14 cellular contexts compared by ENCODE assay signal in genomic region chr10:49189422-49189821, GRCh38. TPM values are rescaled to one million over a fixed set of nuclear protein-coding genes. Genes with fewer than 3 reads are reported as not detected.
DNase-seq lines count a peak whose midpoint lies in the region; ATAC-seq and TF ChIP-seq lines count a peak whose summit lies in the region.
"Had no signal": no experiment of that assay in that cellular context is flagged by ENCODE, and none has a peak within 500 bp of the region (broad histone marks: within the 10 kb centered on the region; RNA-seq: fewer than 3 reads in every experiment).

No MANE protein-coding gene starts in this region.

- H3K9me3 Mint-ChIP-seq in activated B cell treated with CpG ODN at 0.5 μM for 24 hours (no peaks in the 10 kb centered on the region), memory B cell (peaks cover 4% of the 10 kb centered on the region)

- 91% methylated on average over 6 of the region's 6 CpGs for WGBS in heart right ventricle, 2 donors
- WGBS in upper lobe of left lung, 2 donors: 86 to 100% methylated on average over 5 to 6 of the region's 6 CpGs

- DNase-seq in heart right ventricle (no peak), right atrium auricular region (ENCODE audit: low spot score) (no peak), activated B cell treated with CpG ODN at 0.5 μM for 24 hours (no peak), memory B cell (ENCODE audit: low spot score in 2 of 2) (no peak), upper lobe of left lung (no peak), AG08396 (ENCODE audit: low spot score) (no peak), osteoblast (ENCODE audit: insufficient read length, low spot score, missing footprints) (no peak)
- DNase-seq: nucleus accumbens, testis had no signal

- H3K27ac ChIP-seq in heart right ventricle (peak overlapping the region in 6 of 10 donors; percentile 73 to 88 (median 84)), right atrium auricular region (no peak overlapping the region), upper lobe of left lung (peak overlapping the region; percentile 23 to 79 (median 72)), osteoblast (ENCODE audit: low read depth, low read length) (no peak overlapping the region)
- H3K27ac ChIP-seq: colonic mucosa, testis had no signal

- ATAC-seq in heart right ventricle (no peak), activated B cell treated with CpG ODN at 0.5 μM for 24 hours (ENCODE audit: low read depth) (no peak), memory B cell (ENCODE audit: low read depth) (no peak), upper lobe of left lung (ENCODE audit: low FRiP score in 2 of 2) (peak in 1 of 2 donors; percentile 9)
- ATAC-seq in activated CD4-positive, CD25-positive, alpha-beta regulatory T cell treated with anti-CD3 and anti-CD28 coated beads, Interleukin-2, amount 50 U/mL, for 24 hours: no peak

- no peaks in the 10 kb centered on the region for H3K36me3 Mint-ChIP-seq in activated B cell treated with CpG ODN at 0.5 μM for 24 hours (ENCODE audit: low read depth)
- H3K36me3 Mint-ChIP-seq in memory B cell: peaks cover 4% of the 10 kb centered on the region

- no peak overlapping the region for H3K4me2 ChIP-seq in osteoblast (ENCODE audit: insufficient read depth, low read length)

- H2AFZ ChIP-seq in osteoblast (ENCODE audit: low read length): no peak overlapping the region

- intact Hi-C loops in heart right ventricle (cut with DNase I): loop anchor here in 5 of 10 donors (5.0 to 10.0 kb wide), 2 partner anchors 103 to 105 kb away; partner anchors contain the start of gene C10orf71 (in 3 of the 5)
- intact Hi-C loops in activated B cell treated with CpG ODN at 0.5 μM for 24 hours (cut with micrococcal nuclease): loop anchor here (5.0 kb wide), 2 partner anchors 348 to 882 kb away; partner anchors contain the start of genes ERCC6 and MAPK8

- peak overlapping the region; percentile 93 for H3K27ac Mint-ChIP-seq in activated B cell treated with CpG ODN at 0.5 μM for 24 hours
- peak overlapping the region; percentile 97 for H3K27ac Mint-ChIP-seq in memory B cell

- TF ChIP-seq CTCF in heart right ventricle (IDR thresholded peaks at IDR 0.05) (no peak), right atrium auricular region (IDR thresholded peaks at IDR 0.05) (no peak), activated B cell treated with CpG ODN at 0.5 μM for 24 hours (IDR thresholded peaks at IDR 0.05) (no peak), upper lobe of left lung (IDR thresholded peaks at IDR 0.05) (no peak), osteoblast (IDR thresholded peaks at IDR 0.05; ENCODE audit: extremely low read depth, low read depth, low read length) (no peak)

- peaks cover 7 to 71% (median 51%) of the 10 kb centered on the region in 9 donors for H3K4me1 ChIP-seq in heart right ventricle
- peaks cover 0 to 42% of the 10 kb centered on the region in 2 donors for H3K4me1 ChIP-seq in right atrium auricular region
- H3K4me1 ChIP-seq in upper lobe of left lung: peaks cover 29 to 42% (median 40%) of the 10 kb centered on the region in 4 donors
- no peaks in the 10 kb centered on the region for H3K4me1 ChIP-seq in osteoblast (ENCODE audit: insufficient read depth, low read length)
- H3K4me1 ChIP-seq: colonic mucosa, testis had no signal

- CTCF ChIA-PET in activated B cell treated with CpG ODN at 0.5 μM for 24 hours (lab: Charles Lee): interaction anchor here (1.8 kb wide), 1 partner anchor 26 kb away, joined by 5 read pairs; no protein-coding TSS in a partner anchor

- H4K20me1 ChIP-seq in osteoblast (ENCODE audit: insufficient read depth, low read length): no peaks in the 10 kb centered on the region

- H3K79me2 ChIP-seq in osteoblast (ENCODE audit: insufficient read depth, low read length): no peaks in the 10 kb centered on the region

- no peak overlapping the region for H3K4me3 ChIP-seq in heart right ventricle
- H3K4me3 ChIP-seq in right atrium auricular region: no peak overlapping the region
- H3K4me3 ChIP-seq in upper lobe of left lung: no peak overlapping the region
- no peak overlapping the region for H3K4me3 ChIP-seq in osteoblast (ENCODE audit: insufficient read depth, low read length)
- H3K4me3 ChIP-seq: colonic mucosa, testis had no signal

- H3K36me3 ChIP-seq in heart right ventricle (no peaks in the 10 kb centered on the region), right atrium auricular region (no peaks in the 10 kb centered on the region), upper lobe of left lung (no peaks in the 10 kb centered on the region), osteoblast (ENCODE audit: insufficient read depth, low read length) (no peaks in the 10 kb centered on the region)
- H3K36me3 ChIP-seq: colonic mucosa had no signal

- no peak for TF ChIP-seq EP300 in upper lobe of left lung (IDR thresholded peaks at IDR 0.05)

- no peak for TF ChIP-seq POLR2A in upper lobe of left lung (IDR thresholded peaks at IDR 0.05)

- H3K4me3 Mint-ChIP-seq in activated B cell treated with CpG ODN at 0.5 μM for 24 hours (peak overlapping the region; percentile 76), memory B cell (peak overlapping the region; percentile 78)

- H3K27me3 ChIP-seq in heart right ventricle: no peaks in the 10 kb centered on the region
- H3K27me3 ChIP-seq in right atrium auricular region: no peaks in the 10 kb centered on the region
- H3K27me3 ChIP-seq in upper lobe of left lung: no peaks in the 10 kb centered on the region
- peaks cover 16% of the 10 kb centered on the region for H3K27me3 ChIP-seq in osteoblast (ENCODE audit: insufficient read depth, low read length)
- H3K27me3 ChIP-seq: colonic mucosa, testis had no signal

- H3K27me3 Mint-ChIP-seq in activated B cell treated with CpG ODN at 0.5 μM for 24 hours (no peaks in the 10 kb centered on the region), memory B cell (no peaks in the 10 kb centered on the region)

- H3K9me3 ChIP-seq in heart right ventricle (no peaks in the 10 kb centered on the region), right atrium auricular region (no peaks in the 10 kb centered on the region), upper lobe of left lung (no peaks in the 10 kb centered on the region), osteoblast (ENCODE audit: low read depth, low read length) (no peaks in the 10 kb centered on the region)
- H3K9me3 ChIP-seq: colonic mucosa, testis had no signal

- POLR2A ChIA-PET in activated B cell treated with CpG ODN at 0.5 μM for 24 hours (lab: Charles Lee): interaction anchor here (0.6 to 3.9 kb wide), 3 partner anchors 11 to 351 kb away, joined by 4 to 20 read pairs (median 4); no protein-coding TSS in a partner anchor

- H3K4me1 Mint-ChIP-seq in activated B cell treated with CpG ODN at 0.5 μM for 24 hours (peaks cover 82% of the 10 kb centered on the region), memory B cell (peaks cover 66% of the 10 kb centered on the region)

RNA-seq across cellular contexts. Expression of gene TMEM273, which starts 1.2 kb away (rescaled TPM):
- total RNA-seq in heart right ventricle (10 to 100 TPM; 10.9 to 27.3 (median 18.6) TPM), right atrium auricular region (10 to 100 TPM; 14.3 to 14.8 TPM), activated B cell treated with CpG ODN at 0.5 μM for 24 hours (6.7 and 8.5 TPM in 2 replicates), upper lobe of left lung (10 to 100 TPM; 12.3 to 52.3 (median 30.7) TPM), osteoblast (0.59 TPM in 1 of 2 replicates, not detected in the other)
- 10 to 100 TPM; 17.4 to 28.5 TPM for polyA plus RNA-seq in heart right ventricle
- total RNA-seq: fibroblast of lung, SK-MEL-5 had no signal

RNA-seq across cellular contexts. Expression of gene FAM170B, which starts 55.6 kb away (rescaled TPM):
- not detected for total RNA-seq in heart right ventricle
- not detected for polyA plus RNA-seq in heart right ventricle
- not detected for total RNA-seq in right atrium auricular region
- not detected in 2 replicates for total RNA-seq in activated B cell treated with CpG ODN at 0.5 μM for 24 hours
- under 1 TPM in 1 of 6 donors, not detected in 5; 0.24 TPM for total RNA-seq in upper lobe of left lung
- not detected in 2 replicates for total RNA-seq in osteoblast
- total RNA-seq: aorta, colonic mucosa, fibroblast of lung, SK-MEL-5 had no signal
- polyA plus RNA-seq: aorta, fibroblast of lung had no signal

Comparison
In these comparisons a context has a peak if more than half of its experiments do, and no peak if none do; other contexts are left out.
1. H3K27ac ChIP-seq: peak in heart right ventricle (6 of 10) and upper lobe of left lung (4 of 4); none in right atrium auricular region (0 of 2) and osteoblast (single experiment).